Comparison of ENCODE assay signal across 11 cellular contexts in genomic region chr18:59269563-59270214, GRCh38. TPM values are rescaled to one million over a fixed set of nuclear protein-coding genes. Genes with fewer than 3 reads are reported as not detected.
DNase-seq lines count a peak whose midpoint lies in the region; ATAC-seq, FAIRE-seq and TF ChIP-seq lines count a peak whose summit lies in the region.
"Had no signal": no experiment of that assay in that cellular context is flagged by ENCODE, and none has a peak within 500 bp of the region (broad histone marks: within the 10 kb centered on the region; RNA-seq: fewer than 3 reads in every experiment).

No MANE protein-coding gene starts in this region.

- ATAC-seq in naive B cell (ENCODE audit: low read depth in 2 of 2) (no peak), GM21576 (IDR thresholded peaks at IDR 0.05; ENCODE audit: unreplicated experiment) (no peak)
- ATAC-seq: sciatic nerve had no signal

- H3K4me1 Mint-ChIP-seq in astrocyte (ENCODE audit: low read depth, unreplicated experiment) (no peaks in the 10 kb centered on the region), naive B cell (peaks cover 24 to 45% (median 32%) of the 10 kb centered on the region in 3 donors)

- no peak for FAIRE-seq in astrocyte (lab: Jason Lieb, UNC)

- H3K27me3 ChIP-seq in A673 (replicated peaks; ENCODE audit: insufficient read depth, low read depth, low read length, poor library complexity): no peaks in the 10 kb centered on the region
- peaks cover 95% of the 10 kb centered on the region for H3K27me3 ChIP-seq in astrocyte (ENCODE audit: insufficient read depth, low read length)

- TF ChIP-seq CTCF in A673 (conservative IDR thresholded peaks at IDR 0.05; ENCODE audit: low read depth, low read length) (no peak), astrocyte (IDR thresholded peaks at IDR 0.05; ENCODE audit: insufficient read depth, low read depth, low read length) (no peak)

- H4K20me1 ChIP-seq in astrocyte (ENCODE audit: insufficient read depth, low read length): peaks cover 5% of the 10 kb centered on the region

- peak overlapping the region; percentile 21 for H3K27ac ChIP-seq in A673 (ENCODE audit: low read depth, low read length, poor library complexity, severe bottlenecking)
- H3K27ac ChIP-seq in astrocyte (ENCODE audit: low read depth, low read length): no peak overlapping the region
- H3K27ac ChIP-seq: esophagus squamous epithelium had no signal

- no TSS peak for BruUV-seq in A673 (replicated peaks; lab: Mats Ljungman, UMichigan)

- H3K4me1 ChIP-seq in A673 (ENCODE audit: insufficient read depth, low read length, poor library complexity, severe bottlenecking) (peaks cover 45% of the 10 kb centered on the region), ES-I3 (ENCODE audit: insufficient read depth, low read length) (peaks cover 6% of the 10 kb centered on the region), astrocyte (ENCODE audit: insufficient read depth, low read length) (peaks cover 3% of the 10 kb centered on the region)

- H3K27ac Mint-ChIP-seq in astrocyte (ENCODE audit: unreplicated experiment) (no peak overlapping the region), naive B cell (peak overlapping the region in 1 of 6 donors; percentile 44)

- intact Hi-C loops in A673 (cut with micrococcal nuclease; ENCODE audit: unreplicated experiment): no loop called here

- no peaks in the 10 kb centered on the region for H3K79me2 ChIP-seq in astrocyte (ENCODE audit: insufficient read depth, low read length)

- H3K36me3 ChIP-seq in A673 (ENCODE audit: insufficient read depth, low read length, poor library complexity, severe bottlenecking): peaks cover 5% of the 10 kb centered on the region
- no peaks in the 10 kb centered on the region for H3K36me3 ChIP-seq in ES-I3 (ENCODE audit: insufficient read depth, low read length)
- H3K36me3 ChIP-seq in astrocyte (ENCODE audit: insufficient read depth, low read length): no peaks in the 10 kb centered on the region
- H3K36me3 ChIP-seq: esophagus squamous epithelium had no signal

- H3K27me3 Mint-ChIP-seq in astrocyte (ENCODE audit: low read depth, unreplicated experiment) (peaks cover 81% of the 10 kb centered on the region), naive B cell (peaks cover 53 to 87% (median 81%) of the 10 kb centered on the region in 3 donors)

- DNase-seq in A673 (ENCODE audit: low spot score): no peak
- no peak for DNase-seq in astrocyte (ENCODE audit: low read depth)
- no peak for DNase-seq in naive B cell
- no peak for DNase-seq in NCI-H2227 (lab: John Stamatoyannopoulos, UW; ENCODE audit: unreplicated experiment)
- no peak for DNase-seq in G401 (ENCODE audit: low spot score)
- DNase-seq in mucosa of gallbladder (ENCODE audit: low spot score): no peak
- DNase-seq: esophagus squamous epithelium had no signal

- POLR2A ChIA-PET in A673 (lab: Charles Lee; ENCODE audit: low non-redundant PET): no interaction called here

- CTCF ChIA-PET in A673 (lab: Charles Lee): interaction anchor here (0.9 kb wide), 1 partner anchor 133 kb away, joined by 3 read pairs; no protein-coding TSS in a partner anchor

- H2AFZ ChIP-seq in astrocyte (ENCODE audit: low read depth, low read length): peak overlapping the region; percentile 26

- H3K9me3 ChIP-seq in A673 (ENCODE audit: low read depth, low read length, poor library complexity, severe bottlenecking): no peaks in the 10 kb centered on the region
- H3K9me3 ChIP-seq in ES-I3 (ENCODE audit: control insufficient read depth, insufficient read depth, low read length): no peaks in the 10 kb centered on the region; the same call in none of the 2 replicates
- peaks cover 4% of the 10 kb centered on the region for H3K9me3 ChIP-seq in astrocyte (ENCODE audit: insufficient read depth, low read depth, low read length)
- H3K9me3 ChIP-seq: esophagus squamous epithelium had no signal

- peak overlapping the region; percentile 60 for H3K4me2 ChIP-seq in astrocyte (ENCODE audit: low read length)

- H3K4me3 ChIP-seq in A673 (ENCODE audit: low read depth, low read length, poor library complexity, severe bottlenecking) (peak overlapping the region; percentile 36), astrocyte (ENCODE audit: insufficient read depth, low read depth, low read length) (no peak overlapping the region)

- H3K9me3 Mint-ChIP-seq in astrocyte (ENCODE audit: unreplicated experiment): peaks cover 14% of the 10 kb centered on the region
- H3K9me3 Mint-ChIP-seq in naive B cell: peaks cover 0 to 17% (median 3%) of the 10 kb centered on the region in 7 donors

- in situ Hi-C loops in G401 (cut with HindIII; ENCODE audit: low sequenced_read_pairs): no loop called here

- H3K4me3 Mint-ChIP-seq in astrocyte (ENCODE audit: unreplicated experiment) (peak overlapping the region; percentile 12), naive B cell (peak overlapping the region in 7 of 8 donors; percentile 33 to 79 (median 60))

- H3K9ac ChIP-seq in ES-I3 (ENCODE audit: low read depth, low read length) (peak overlapping the region; percentile 43; the same call in 1 of the 2 replicates), astrocyte (ENCODE audit: low read length) (no peak overlapping the region)

- no peaks in the 10 kb centered on the region for H3K36me3 Mint-ChIP-seq in astrocyte (ENCODE audit: low read depth, unreplicated experiment)
- peaks cover 0 to 8% of the 10 kb centered on the region in 2 donors for H3K36me3 Mint-ChIP-seq in naive B cell

RNA-seq across cellular contexts. Expression of gene RAX, which starts 3.6 kb away (rescaled TPM):
- total RNA-seq in A673 (2021): 18.3 and 19.3 TPM in 2 replicates
- not detected in 2 replicates for total RNA-seq in astrocyte
- polyA plus RNA-seq in naive B cell (ENCODE audit: low read depth in 6 of 6): not detected
- total RNA-seq in G401 (2014; rRNA removed; shearing (Covaris generic)): not detected in 2 replicates
- total RNA-seq in mucosa of gallbladder: not detected
- total RNA-seq: esophagus squamous epithelium, HT1080, sciatic nerve had no signal

RNA-seq across cellular contexts. Expression of gene CPLX4, which starts 48.8 kb away (rescaled TPM):
- total RNA-seq in A673 (2021) (not detected in 2 replicates), astrocyte (not detected in 2 replicates), mucosa of gallbladder (not detected)
- polyA plus RNA-seq in naive B cell (ENCODE audit: low read depth in 6 of 6): not detected
- not detected in 2 replicates for total RNA-seq in G401 (2014; rRNA removed; shearing (Covaris generic))
- total RNA-seq: HT1080, sciatic nerve had no signal

RNA-seq across cellular contexts. Expression of gene GRP, which starts 49.7 kb away (rescaled TPM):
- total RNA-seq in A673 (2021) (286 and 346 TPM in 2 replicates), astrocyte (not detected in 2 replicates), mucosa of gallbladder (not detected)
- polyA plus RNA-seq in naive B cell (ENCODE audit: low read depth in 6 of 6): not detected
- total RNA-seq in G401 (2014; rRNA removed; shearing (Covaris generic)): not detected in 2 replicates
- total RNA-seq: esophagus squamous epithelium, HT1080, sciatic nerve had no signal

Comparison
In these comparisons a context has a peak if more than half of its experiments do, and no peak if none do; other contexts are left out.
1. RNA of gene RAX, which starts 3.6 kb away (total RNA-seq): 18.3 to 19.3 TPM in A673; not detected in mucosa of gallbladder (single experiment), not detected in astrocyte and not detected in G401; every median in the first group is over 10 times any median in the second.
2. RNA of gene GRP, which starts 49.7 kb away (total RNA-seq): 286 to 346 TPM in A673; not detected in astrocyte, not detected in G401 and not detected in mucosa of gallbladder (single experiment); every median in the first group is over 100 times any median in the second.